Comparison of ENCODE assay signal across 15 cellular contexts in the genomic region with DNA sequence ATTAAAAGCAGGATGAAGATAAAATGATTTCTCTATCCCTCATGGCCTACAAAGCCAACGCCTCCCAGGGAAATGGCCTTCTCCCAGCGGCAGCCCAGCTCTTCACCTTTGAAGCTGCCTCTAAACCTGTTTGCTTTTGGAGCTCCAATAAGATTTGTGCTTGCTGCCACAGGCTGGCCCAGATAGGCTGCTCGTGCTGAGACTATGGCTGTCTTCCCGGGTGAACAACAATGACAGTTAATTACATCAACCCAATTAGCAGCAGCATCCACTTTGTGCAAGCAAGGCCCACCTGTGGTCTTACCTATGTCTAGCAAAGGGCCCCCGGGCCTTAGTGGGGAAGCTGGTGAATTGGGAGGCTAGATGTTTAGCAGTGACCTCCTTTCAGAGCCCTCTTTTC.
A peak's percentile ranks its signal among the peaks of the same experiment; 100 is the strongest.
DNase-seq lines count a peak whose midpoint lies in the region; ATAC-seq and TF ChIP-seq lines count a peak whose summit lies in the region.
"Had no signal": no experiment of that assay in that cellular context is flagged by ENCODE, and none has a peak within 500 bp of the region (broad histone marks: within the 10 kb centered on the region; RNA-seq: fewer than 3 reads in every experiment).

No MANE protein-coding gene starts in this region.

- no peaks in the 10 kb centered on the region for H3K36me3 ChIP-seq in HUES64 (ENCODE audit: insufficient read depth, low read length)
- H3K36me3 ChIP-seq in body of pancreas (replicated peaks in 1 of 2; ENCODE audit: insufficient read depth in 1 of 2, low read depth in 2 of 2): no peaks in the 10 kb centered on the region
- H3K36me3 ChIP-seq: neutrophil had no signal

- DNase-seq in body of pancreas (peak; percentile 21 to 45 (median 38)), left colon (peak in 1 of 2 donors; percentile 37), NCI-H446 (lab: John Stamatoyannopoulos, UW) (no peak), NCI-H510A treated with DMSO at 0.1 percent for 48 hours (lab: John Stamatoyannopoulos, UW) (no peak)
- DNase-seq in effector memory CD8-positive, alpha-beta T cell: no peak
- DNase-seq: CD8-positive, alpha-beta T cell; dorsolateral prefrontal cortex; NCI-H1930; right cardiac atrium; stimulated activated CD4-positive, alpha-beta T cell treated with anti-CD3 and anti-CD28 coated beads, Interleukin-2, amount 100 ng/mL, for 24 hours had no signal

- H3K27me3 ChIP-seq in HUES64 (ENCODE audit: insufficient read depth, low read length) (no peaks in the 10 kb centered on the region), body of pancreas (no peaks in the 10 kb centered on the region)
- H3K27me3 ChIP-seq: neutrophil had no signal

- H3K27ac Mint-ChIP-seq in effector memory CD8-positive, alpha-beta T cell: no peak overlapping the region
- H3K27ac Mint-ChIP-seq: activated naive CD4-positive, alpha-beta T cell treated with anti-CD3 and anti-CD28 coated beads, Interleukin-2, amount 50 U/mL, for 72 hours; CD8-positive, alpha-beta T cell had no signal

- no peaks in the 10 kb centered on the region for H3K36me3 Mint-ChIP-seq in effector memory CD8-positive, alpha-beta T cell (ENCODE audit: insufficient read depth)
- H3K36me3 Mint-ChIP-seq: activated naive CD4-positive, alpha-beta T cell treated with anti-CD3 and anti-CD28 coated beads, Interleukin-2, amount 50 U/mL, for 72 hours; CD8-positive, alpha-beta T cell had no signal

- H3K9ac ChIP-seq in HUES64 (ENCODE audit: low read depth, low read length): no peak overlapping the region

- H3K9me3 ChIP-seq in HUES64 (ENCODE audit: insufficient read depth, low read depth, low read length) (no peaks in the 10 kb centered on the region), body of pancreas (no peaks in the 10 kb centered on the region)
- H3K9me3 ChIP-seq: neutrophil had no signal

- H3K4me3 Mint-ChIP-seq in effector memory CD8-positive, alpha-beta T cell: no peak overlapping the region
- H3K4me3 Mint-ChIP-seq: CD8-positive, alpha-beta T cell had no signal

- peaks cover 10 to 12% of the 10 kb centered on the region in 2 donors for H3K27me3 Mint-ChIP-seq in effector memory CD8-positive, alpha-beta T cell

- H3K4me1 ChIP-seq in HUES64 (ENCODE audit: insufficient read depth, low read length): no peaks in the 10 kb centered on the region; the same call in 1 of the 2 replicates
- H3K4me1 ChIP-seq in body of pancreas: peaks cover 21% of the 10 kb centered on the region

- ATAC-seq in body of pancreas (peak; percentile 40), left colon (peak; percentile 33), HG03108 (IDR thresholded peaks at IDR 0.05; ENCODE audit: unreplicated experiment) (no peak)
- ATAC-seq in effector memory CD8-positive, alpha-beta T cell (replicated peaks): no peak
- ATAC-seq: activated naive CD4-positive, alpha-beta T cell treated with anti-CD3 and anti-CD28 coated beads, Interleukin-2, amount 50 U/mL, for 72 hours; CD8-positive, alpha-beta T cell; right cardiac atrium had no signal

- no peak for TF ChIP-seq POLR2A in body of pancreas (IDR thresholded peaks at IDR 0.05)

- intact Hi-C loops in body of pancreas (cut with DNase I) (no loop called here), left colon (cut with DNase I, micrococcal nuclease) (loop anchor here in 1 of 2 donors (10.0 kb wide), 1 partner anchor 666 kb away; no protein-coding TSS in a partner anchor)

- no peak overlapping the region for H3K4me3 ChIP-seq in HUES64 (ENCODE audit: low read length)
- H3K4me3 ChIP-seq in body of pancreas: no peak overlapping the region
- H3K4me3 ChIP-seq: dorsolateral prefrontal cortex had no signal

- H3K4me1 Mint-ChIP-seq in effector memory CD8-positive, alpha-beta T cell (ENCODE audit: low read depth in 2 of 2): no peaks in the 10 kb centered on the region

- H3K27ac ChIP-seq in 22Rv1 (peak overlapping the region; percentile 70), HUES64 (ENCODE audit: low read depth, low read length) (0 out of 2 replicates have a peak overlapping the region, but pooled peaks have one; percentile 23), body of pancreas (peak overlapping the region; percentile 59 to 80 (median 63))
- H3K27ac ChIP-seq: dorsolateral prefrontal cortex, neutrophil had no signal

- no peaks in the 10 kb centered on the region for H3K9me3 Mint-ChIP-seq in effector memory CD8-positive, alpha-beta T cell
- H3K9me3 Mint-ChIP-seq: activated naive CD4-positive, alpha-beta T cell treated with anti-CD3 and anti-CD28 coated beads, Interleukin-2, amount 50 U/mL, for 72 hours; CD8-positive, alpha-beta T cell had no signal

- TF ChIP-seq CTCF in 22Rv1 (IDR thresholded peaks at IDR 0.05) (no peak), body of pancreas (IDR thresholded peaks at IDR 0.05) (no peak)

- WGBS in HUES64: 90% methylated on average over 5 of the region's 5 CpGs
- WGBS in body of pancreas, 2 donors: 30 to 62% methylated on average over 5 of the region's 5 CpGs

Comparison
In these comparisons a context has a peak if more than half of its experiments do, and no peak if none do; other contexts are left out.
1. ATAC-seq: peak in body of pancreas (single experiment) and left colon (single experiment); none in effector memory CD8-positive, alpha-beta T cell (single experiment) and HG03108 (single experiment).
2. DNase-seq: peak in body of pancreas (4 of 4); none in effector memory CD8-positive, alpha-beta T cell (0 of 3), NCI-H446 (0 of 2) and NCI-H510A treated with DMSO at 0.1 percent for 48 hours (single experiment).
3. Peak in every context shown above with its lines, with median percentiles within 50 percentile points of each other: H3K27ac ChIP-seq.